26 cellular contexts compared by ENCODE assay signal in the genomic region with DNA sequence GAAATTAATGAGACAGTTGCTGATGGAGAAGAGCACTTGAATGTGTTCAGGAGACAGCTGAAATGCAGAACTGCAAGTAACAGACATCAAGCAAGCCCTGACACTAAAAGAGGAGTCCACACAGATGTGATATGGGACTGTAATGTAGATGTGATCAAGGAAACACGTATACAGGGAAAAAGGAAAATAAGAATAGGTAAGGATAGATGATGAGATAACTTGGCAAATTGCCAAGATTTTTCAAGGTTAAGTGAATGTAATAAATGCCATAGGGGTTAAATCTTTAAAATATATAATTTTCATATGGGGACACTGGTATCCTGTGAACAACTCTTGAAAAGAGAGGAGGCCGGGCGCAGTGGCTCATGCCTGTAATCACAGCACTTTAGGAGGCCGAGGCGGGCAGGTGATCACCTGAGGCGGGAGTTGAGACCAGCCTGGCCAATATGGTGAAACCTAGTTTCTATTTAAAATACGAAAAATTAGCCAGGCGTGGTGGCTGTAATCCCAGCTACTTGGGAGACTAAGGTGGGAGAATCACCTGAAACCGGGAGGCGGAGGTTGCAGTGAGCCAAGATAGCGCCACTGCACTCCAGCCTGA. TPM values are rescaled to one million over a fixed set of nuclear protein-coding genes. Genes with fewer than 3 reads are reported as not detected.
A peak's percentile ranks its signal among the peaks of the same experiment; 100 is the strongest.
DNase-seq lines count a peak whose midpoint lies in the region; ATAC-seq, FAIRE-seq and TF ChIP-seq lines count a peak whose summit lies in the region.
"Had no signal": no experiment of that assay in that cellular context is flagged by ENCODE, and none has a peak within 500 bp of the region (broad histone marks: within the 10 kb centered on the region; RNA-seq: fewer than 3 reads in every experiment).

No MANE protein-coding gene starts in this region.

- no peaks in the 10 kb centered on the region for H3K9me3 ChIP-seq in CD8-positive, alpha-beta T cell (ENCODE audit: low read length)
- H3K9me3 ChIP-seq: adrenal gland, esophagus muscularis mucosa, left lung, mucosa of descending colon, right atrium auricular region, transverse colon had no signal

- TF ChIP-seq CTCF in CD8-positive, alpha-beta T cell (IDR thresholded peaks at IDR 0.05) = no peak
- no peak for TF ChIP-seq CTCF in fibroblast of the aortic adventitia (IDR thresholded peaks at IDR 0.05; ENCODE audit: insufficient read depth, low read length)
- no peak for TF ChIP-seq CTCF in D721Med (IDR thresholded peaks at IDR 0.05; ENCODE audit: insufficient read depth, missing control alignments)

- no peaks in the 10 kb centered on the region for H3K36me3 Mint-ChIP-seq in CD8-positive, alpha-beta T cell

- H3K27ac ChIP-seq in CD8-positive, alpha-beta T cell (ENCODE audit: low read depth, low read length) = no peak overlapping the region
- H3K27ac ChIP-seq: adrenal gland, dorsolateral prefrontal cortex, esophagus muscularis mucosa, left lung, right atrium auricular region, transverse colon had no signal

- no peak overlapping the region for H3K4me3 Mint-ChIP-seq in CD8-positive, alpha-beta T cell
- H3K4me3 Mint-ChIP-seq: activated CD4-positive, alpha-beta T cell treated with anti-CD3 and anti-CD28 coated beads, Interleukin-2, amount 10 ng/mL, durations not matched to agents 7 days and 5 days; IgD-negative memory B cell had no signal

- no peaks in the 10 kb centered on the region for H3K4me1 ChIP-seq in CD8-positive, alpha-beta T cell (ENCODE audit: insufficient read depth, low read length)
- H3K4me1 ChIP-seq: adrenal gland, esophagus muscularis mucosa, left lung, right atrium auricular region had no signal

- intact Hi-C loops in CD8-positive, alpha-beta T cell (cut with DNase I, micrococcal nuclease) = no loop called here

- DNase-seq in NCI-H748 (lab: John Stamatoyannopoulos, UW; ENCODE audit: unreplicated experiment) = peak; percentile 7
- no peak for DNase-seq in NCI-H748 treated with DMSO at 0.1 percent for 48 hours (lab: John Stamatoyannopoulos, UW)
- DNase-seq in CD8-positive, alpha-beta T cell = no peak
- peak; percentile 7 for DNase-seq in fibroblast of the aortic adventitia (ENCODE audit: low read depth)
- no peak for DNase-seq in NCI-H128 (lab: John Stamatoyannopoulos, UW; ENCODE audit: unreplicated experiment)
- DNase-seq in D721Med (ENCODE audit: insufficient read length, low spot score) = no peak
- DNase-seq: activated CD4-positive, alpha-beta T cell treated with anti-CD3 and anti-CD28 coated beads, Interleukin-2, amount 10 ng/mL, durations not matched to agents 7 days and 5 days; adrenal gland; C1 segment of cervical spinal cord; DND-41; dorsolateral prefrontal cortex; GOT3; left lung; mucosa of descending colon; MV-4-11; NCI-H2029; NCI-H524 treated with DMSO at 0.1 percent for 48 hours; occipital lobe; stimulated activated naive CD8-positive, alpha-beta T cell treated with anti-CD3 and anti-CD28 coated beads, Interleukin-15, Interleukin-2, amounts not matched to agents 100 U/mL and 50 U/mL, for 24 hours; transverse colon had no signal

- POLR2A ChIA-PET in CD8-positive, alpha-beta T cell (lab: Charles Lee) = interaction anchor here (0.8 to 1.4 kb wide), 4 partner anchors 8 to 78 kb away, joined by 3 to 4 read pairs (median 4); a partner anchor contains a TSS

- H3K36me3 ChIP-seq in CD8-positive, alpha-beta T cell (ENCODE audit: insufficient read depth, low read length) = no peaks in the 10 kb centered on the region
- H3K36me3 ChIP-seq: adrenal gland, right atrium auricular region, transverse colon had no signal

- CTCF ChIA-PET in CD8-positive, alpha-beta T cell (lab: Charles Lee) = no interaction called here

- H3K27me3 ChIP-seq in CD8-positive, alpha-beta T cell (ENCODE audit: insufficient read depth, low read length) = no peaks in the 10 kb centered on the region
- H3K27me3 ChIP-seq: adrenal gland, dorsolateral prefrontal cortex, esophagus muscularis mucosa, left lung, right atrium auricular region, transverse colon had no signal

- ATAC-seq in CD8-positive, alpha-beta T cell = no peak
- no peak for ATAC-seq in HG03175 (IDR thresholded peaks at IDR 0.05; ENCODE audit: unreplicated experiment)
- ATAC-seq: left lung; mucosa of descending colon; stimulated activated naive CD8-positive, alpha-beta T cell treated with anti-CD3 and anti-CD28 coated beads, Interleukin-15, Interleukin-2, amounts not matched to agents 100 U/mL and 50 U/mL, for 24 hours had no signal

- H3K4me3 ChIP-seq in CD8-positive, alpha-beta T cell (ENCODE audit: low read depth, low read length) = no peak overlapping the region
- H3K4me3 ChIP-seq in fibroblast of the aortic adventitia (ENCODE audit: low read depth, low read length) = no peak overlapping the region
- H3K4me3 ChIP-seq: adrenal gland, dorsolateral prefrontal cortex, esophagus muscularis mucosa, left lung, mucosa of descending colon, right atrium auricular region, transverse colon had no signal

- no peak for FAIRE-seq in D721Med (lab: Jason Lieb, UNC)
- FAIRE-seq: bronchial epithelial cell had no signal

- H3K9me3 Mint-ChIP-seq in CD8-positive, alpha-beta T cell = no peaks in the 10 kb centered on the region
- H3K9me3 Mint-ChIP-seq: activated CD4-positive, alpha-beta T cell treated with anti-CD3 and anti-CD28 coated beads, Interleukin-2, amount 10 ng/mL, durations not matched to agents 7 days and 5 days; IgD-negative memory B cell had no signal

- H3K4me1 Mint-ChIP-seq in CD8-positive, alpha-beta T cell (ENCODE audit: low read depth) = no peaks in the 10 kb centered on the region
- H3K4me1 Mint-ChIP-seq: activated CD4-positive, alpha-beta T cell treated with anti-CD3 and anti-CD28 coated beads, Interleukin-2, amount 10 ng/mL, durations not matched to agents 7 days and 5 days had no signal

- H3K27me3 Mint-ChIP-seq in CD8-positive, alpha-beta T cell (ENCODE audit: low read depth) = no peaks in the 10 kb centered on the region
- H3K27me3 Mint-ChIP-seq: activated CD4-positive, alpha-beta T cell treated with anti-CD3 and anti-CD28 coated beads, Interleukin-2, amount 10 ng/mL, durations not matched to agents 7 days and 5 days; IgD-negative memory B cell had no signal

- peak overlapping the region; percentile 72 for H3K27ac Mint-ChIP-seq in CD8-positive, alpha-beta T cell
- H3K27ac Mint-ChIP-seq: activated CD4-positive, alpha-beta T cell treated with anti-CD3 and anti-CD28 coated beads, Interleukin-2, amount 10 ng/mL, durations not matched to agents 7 days and 5 days had no signal

TF ChIP-seq in PFSK-1, 5 proteins besides CTCF, POLR2A, EP300 and RAD21:
- TF ChIP-seq POLR2AphosphoS5 (IDR thresholded peaks at IDR 0.05; ENCODE audit: low read depth, low read length) = peak; percentile 35; the same call in 1 of the 2 replicates
- TF ChIP-seq FOXP2 (optimal IDR thresholded peaks at IDR 0.05; ENCODE audit: borderline replicate concordance, extremely low read depth, extremely low read length, insufficient read depth) = no peak

RNA-seq across cellular contexts. Expression of a gene that starts 7.2 kb away (rescaled TPM):
- total RNA-seq in CD8-positive, alpha-beta T cell = 10 to 100 TPM; 34.2 to 38.1 TPM
- polyA plus RNA-seq in PFSK-1 (2012; ENCODE audit: insufficient read length, low read depth) = 43.1 TPM
- 99.1 and 188 TPM in 2 replicates for total RNA-seq in fibroblast of the aortic adventitia (ENCODE audit: low replicate concordance)

RNA-seq across cellular contexts. Expression of a gene that starts 41.9 kb away (rescaled TPM):
- 10 to 100 TPM; 64.0 to 64.3 TPM for total RNA-seq in CD8-positive, alpha-beta T cell
- polyA plus RNA-seq in PFSK-1 (2012; ENCODE audit: insufficient read length, low read depth) = 123 TPM
- total RNA-seq in fibroblast of the aortic adventitia (ENCODE audit: low replicate concordance) = 90.5 and 95.1 TPM in 2 replicates

Comparison
In these comparisons a context has a peak if more than half of its experiments do, and no peak if none do; other contexts are left out.
1. DNase-seq: peak in NCI-H748 (single experiment) and fibroblast of the aortic adventitia (single experiment); none in NCI-H748 treated with DMSO at 0.1 percent for 48 hours (single experiment), CD8-positive, alpha-beta T cell (0 of 7), NCI-H128 (single experiment) and D721Med (single experiment).